ENCODE assay signal across 1 cellular context in genomic region chr9:114098660-114099522, GRCh38.
TF ChIP-seq lines count a peak whose summit lies in the region.

TSS of gene KIF12 (minus strand) at chr9:114099292. CDS start at chr9:114099276, 16 bp downstream.

TF ChIP-seq in HepG2, 621 proteins besides CTCF, POLR2A, EP300 and RAD21 (continued from another document and continues in another):
- TF ChIP-seq CSRNP1 (CRISPR knock-in tag; IDR thresholded peaks at IDR 0.05) (no peak), NR2F1 (CRISPR knock-in tag; IDR thresholded peaks at IDR 0.05) (no peak), ZBTB7B (CRISPR knock-in tag; IDR thresholded peaks at IDR 0.05) (peak; percentile 49; the same call in 1 of the 2 replicates), ZXDC (CRISPR knock-in tag; IDR thresholded peaks at IDR 0.05) (no peak), NRL (CRISPR knock-in tag; IDR thresholded peaks at IDR 0.05; ENCODE audit: borderline replicate concordance) (peak; percentile 46; the same call in 1 of the 2 replicates), GTF2F1 (IDR thresholded peaks at IDR 0.05; ENCODE audit: low read length) (no peak), SIN3B (IDR thresholded peaks at IDR 0.05; ENCODE audit: low read length) (no peak), SIN3A (IDR thresholded peaks at IDR 0.05; ENCODE audit: borderline replicate concordance, low read depth, low read length) (peak; percentile 39; the same call in 1 of the 2 replicates), FOXP4 (CRISPR knock-in tag; IDR thresholded peaks at IDR 0.05) (peak; percentile 85), REXO4 (CRISPR knock-in tag; IDR thresholded peaks at IDR 0.05; ENCODE audit: borderline replicate concordance) (no peak), RNF2 (conservative IDR thresholded peaks at IDR 0.05; ENCODE audit: low read depth) (no peak), ARID5B (CRISPR knock-in tag; IDR thresholded peaks at IDR 0.05) (peak; percentile 35; the same call in 1 of the 2 replicates), ERF (CRISPR knock-in tag; IDR thresholded peaks at IDR 0.05) (peak; percentile 63; the same call in 1 of the 2 replicates), ZNF512B (CRISPR knock-in tag; IDR thresholded peaks at IDR 0.05; ENCODE audit: borderline replicate concordance) (no peak), DBP (CRISPR knock-in tag; IDR thresholded peaks at IDR 0.05; ENCODE audit: not compliant biosample characterization) (no peak), ZNF101 (CRISPR knock-in tag; IDR thresholded peaks at IDR 0.05; ENCODE audit: borderline replicate concordance, low read depth) (no peak), TBP (CRISPR knock-in tag; IDR thresholded peaks at IDR 0.05) (no peak), TFE3 (CRISPR knock-in tag; IDR thresholded peaks at IDR 0.05) (no peak), CBX1 (IDR thresholded peaks at IDR 0.05; ENCODE audit: low read depth) (no peak), ASH2L (IDR thresholded peaks at IDR 0.05; ENCODE audit: insufficient read length, low read depth, low read length) (peak; percentile 33), ZSCAN25 (CRISPR knock-in tag; IDR thresholded peaks at IDR 0.05) (peak; percentile 96), CEBPG (CRISPR knock-in tag; IDR thresholded peaks at IDR 0.05) (0 out of 2 replicates have a peak, but pooled peaks have one; percentile 16), PRDM10 (CRISPR knock-in tag; IDR thresholded peaks at IDR 0.05; ENCODE audit: low read depth) (peak; percentile 19; the same call in 1 of the 2 replicates), LRRFIP1 (CRISPR knock-in tag; conservative IDR thresholded peaks at IDR 0.05) (no peak), RBFOX2 (IDR thresholded peaks at IDR 0.05; ENCODE audit: low read depth, low read length) (peak; percentile 47), IRF9 (CRISPR knock-in tag; IDR thresholded peaks at IDR 0.05; ENCODE audit: borderline replicate concordance) (peak; percentile 74; the same call in 1 of the 2 replicates), POLR2AphosphoS5 (IDR thresholded peaks at IDR 0.05; ENCODE audit: low read depth, low read length) (peak; percentile 40; the same call in 1 of the 2 replicates), HMG20B (CRISPR knock-in tag; conservative IDR thresholded peaks at IDR 0.05) (0 out of 2 replicates have a peak, but pooled peaks have one; percentile 17)
